In genomic region chr1:45001011-45001481, GRCh38 we compare ENCODE assay signal across 11 cellular contexts. TPM values are rescaled to one million over a fixed set of nuclear protein-coding genes. Genes with fewer than 3 reads are reported as not detected.
DNase-seq lines count a peak whose midpoint lies in the region; ATAC-seq and TF ChIP-seq lines count a peak whose summit lies in the region.
"Had no signal": no experiment of that assay in that cellular context is flagged by ENCODE, and none has a peak within 500 bp of the region (broad histone marks: within the 10 kb centered on the region; RNA-seq: fewer than 3 reads in every experiment).

No MANE protein-coding gene starts in this region.

- H3K4me3 ChIP-seq in left ventricle myocardium inferior (no peak overlapping the region), aorta (ENCODE audit: low read length in 2 of 2) (no peak overlapping the region), WERI-Rb-1 (ENCODE audit: low read depth, low read length) (no peak overlapping the region), uterus (no peak overlapping the region)

- ATAC-seq in Right ventricle myocardium superior (ENCODE audit: poor library complexity) (peak; percentile 42), memory B cell (ENCODE audit: low read depth) (no peak), aorta (ENCODE audit: low FRiP score) (no peak), GM18909 (IDR thresholded peaks at IDR 0.05; ENCODE audit: poor library complexity, unreplicated experiment) (no peak)

- H3K27me3 ChIP-seq in left ventricle myocardium inferior (ENCODE audit: low read depth) (no peaks in the 10 kb centered on the region), aorta (ENCODE audit: control insufficient read depth in 1 of 2, insufficient read depth in 2 of 2, low read length in 1 of 2) (no peaks in the 10 kb centered on the region), WERI-Rb-1 (ENCODE audit: insufficient read depth, low read depth, severe bottlenecking) (no peaks in the 10 kb centered on the region), uterus (no peaks in the 10 kb centered on the region)

- no peak for TF ChIP-seq CTCF in left ventricle myocardium inferior (IDR thresholded peaks at IDR 0.05; ENCODE audit: borderline replicate concordance)
- no peak for TF ChIP-seq CTCF in WERI-Rb-1 (IDR thresholded peaks at IDR 0.05; ENCODE audit: low read depth, low read length)
- TF ChIP-seq CTCF in uterus (IDR thresholded peaks at IDR 0.05) = no peak

- H3K27me3 Mint-ChIP-seq in activated naive CD8-positive, alpha-beta T cell treated with anti-CD3 and anti-CD28 coated beads for 36 hours = no peaks in the 10 kb centered on the region
- no peaks in the 10 kb centered on the region for H3K27me3 Mint-ChIP-seq in memory B cell
- H3K27me3 Mint-ChIP-seq: brain had no signal

- no peak for DNase-seq in Right ventricle myocardium superior
- no peak for DNase-seq in left ventricle myocardium inferior
- DNase-seq in activated naive CD8-positive, alpha-beta T cell treated with anti-CD3 and anti-CD28 coated beads for 36 hours = no peak
- no peak for DNase-seq in memory B cell (ENCODE audit: low spot score in 2 of 2)
- DNase-seq in aorta = peak; percentile 56 to 64
- no peak for DNase-seq in WERI-Rb-1
- DNase-seq in uterus = no peak
- DNase-seq: activated CD4-positive, alpha-beta T cell treated with anti-CD3 and anti-CD28 coated beads for 48 hours; NCI-H187 treated with DMSO at 0.1 percent for 48 hours had no signal

- H3K4me1 ChIP-seq in left ventricle myocardium inferior (peaks cover 5% of the 10 kb centered on the region), aorta (ENCODE audit: control insufficient read depth in 1 of 2, insufficient read depth in 2 of 2, low read length in 2 of 2) (no peaks in the 10 kb centered on the region), uterus (no peaks in the 10 kb centered on the region)

- H3K27ac Mint-ChIP-seq in activated naive CD8-positive, alpha-beta T cell treated with anti-CD3 and anti-CD28 coated beads for 36 hours = peak overlapping the region; percentile 77
- peak overlapping the region; percentile 32 for H3K27ac Mint-ChIP-seq in memory B cell

- H3K36me3 ChIP-seq in left ventricle myocardium inferior (peaks cover 42% of the 10 kb centered on the region), aorta (ENCODE audit: control insufficient read depth in 1 of 2, insufficient read depth in 2 of 2, low read length in 1 of 2) (peaks cover 0 to 13% of the 10 kb centered on the region in 2 donors), WERI-Rb-1 (peaks cover 33% of the 10 kb centered on the region), uterus (no peaks in the 10 kb centered on the region)

- H3K4me3 Mint-ChIP-seq in activated naive CD8-positive, alpha-beta T cell treated with anti-CD3 and anti-CD28 coated beads for 36 hours = no peak overlapping the region
- H3K4me3 Mint-ChIP-seq in memory B cell = no peak overlapping the region
- H3K4me3 Mint-ChIP-seq: brain had no signal

- no peaks in the 10 kb centered on the region for H3K36me3 Mint-ChIP-seq in activated naive CD8-positive, alpha-beta T cell treated with anti-CD3 and anti-CD28 coated beads for 36 hours
- H3K36me3 Mint-ChIP-seq in memory B cell = peaks cover 27% of the 10 kb centered on the region

- H3K27ac ChIP-seq in left ventricle myocardium inferior (replicated peaks) = no peak overlapping the region
- no peak overlapping the region for H3K27ac ChIP-seq in aorta (ENCODE audit: low read depth in 1 of 2, low read length in 2 of 2)
- no peak overlapping the region for H3K27ac ChIP-seq in WERI-Rb-1
- no peak overlapping the region for H3K27ac ChIP-seq in uterus

- no peak for TF ChIP-seq POLR2A in uterus (IDR thresholded peaks at IDR 0.05)

- H3K4me1 Mint-ChIP-seq in activated naive CD8-positive, alpha-beta T cell treated with anti-CD3 and anti-CD28 coated beads for 36 hours = peaks cover 7% of the 10 kb centered on the region
- H3K4me1 Mint-ChIP-seq in memory B cell = peaks cover 10% of the 10 kb centered on the region
- H3K4me1 Mint-ChIP-seq: brain had no signal

- no peaks in the 10 kb centered on the region for H3K9me3 Mint-ChIP-seq in activated naive CD8-positive, alpha-beta T cell treated with anti-CD3 and anti-CD28 coated beads for 36 hours
- no peaks in the 10 kb centered on the region for H3K9me3 Mint-ChIP-seq in memory B cell
- H3K9me3 Mint-ChIP-seq: brain had no signal

- intact Hi-C loops in Right ventricle myocardium superior (cut with DNase I) (no loop called here), left ventricle myocardium inferior (cut with micrococcal nuclease) (no loop called here), aorta (cut with DNase I) (no loop called here), uterus (cut with DNase I; ENCODE audit: low total_unique reads) (no loop called here)

- 62 to 64% methylated on average over 7 of the region's 7 CpGs for WGBS in aorta, 2 donors

- H3K9me3 ChIP-seq in left ventricle myocardium inferior (replicated peaks) (no peaks in the 10 kb centered on the region), aorta (ENCODE audit: control insufficient read depth, low read length) (no peaks in the 10 kb centered on the region), WERI-Rb-1 (ENCODE audit: severe bottlenecking) (no peaks in the 10 kb centered on the region), uterus (no peaks in the 10 kb centered on the region)

RNA-seq across cellular contexts. Expression of gene HECTD3, which starts 10.1 kb away (rescaled TPM):
- total RNA-seq in Right ventricle myocardium superior (22.3 TPM), left ventricle myocardium inferior (19.1 TPM), aorta (10 to 100 TPM; 32.0 to 48.7 TPM), uterus (10 to 100 TPM; 13.8 to 41.3 (median 15.7) TPM)
- 10 to 100 TPM; 23.4 to 23.5 TPM for total RNA-seq in activated naive CD8-positive, alpha-beta T cell treated with anti-CD3 and anti-CD28 coated beads for 36 hours
- polyA plus RNA-seq in aorta = 10 to 100 TPM; 24.2 to 45.2 TPM

RNA-seq across cellular contexts. Expression of gene UROD, which starts 11.0 kb away (rescaled TPM):
- total RNA-seq in Right ventricle myocardium superior (73.4 TPM), left ventricle myocardium inferior (67.5 TPM), aorta (10 to 100 TPM; 54.6 to 76.2 TPM), uterus (100 to 1,000 TPM in 1 of 4 donors, 10 to 100 TPM in 3; 76.4 to 104 (median 88.9) TPM)
- total RNA-seq in activated naive CD8-positive, alpha-beta T cell treated with anti-CD3 and anti-CD28 coated beads for 36 hours = 100 to 1,000 TPM; 158 to 164 TPM
- 100 to 1,000 TPM in 1 of 2 donors, 10 to 100 TPM in 1; 74.4 to 128 TPM for polyA plus RNA-seq in aorta

RNA-seq across cellular contexts. Expression of gene EIF2B3, which starts 14.7 kb away (rescaled TPM):
- 45.0 TPM for total RNA-seq in Right ventricle myocardium superior
- 42.1 TPM for total RNA-seq in left ventricle myocardium inferior
- 10 to 100 TPM; 50.4 to 50.8 TPM for total RNA-seq in activated naive CD8-positive, alpha-beta T cell treated with anti-CD3 and anti-CD28 coated beads for 36 hours
- total RNA-seq in aorta = 10 to 100 TPM; 17.5 to 24.6 TPM
- 10 to 100 TPM; 14.7 to 18.8 TPM for polyA plus RNA-seq in aorta
- 10 to 100 TPM in 3 of 4 donors, 1 to 10 TPM in 1; 3.8 to 73.0 (median 39.4) TPM for total RNA-seq in uterus

Comparison
In these comparisons a context has a peak if more than half of its experiments do, and no peak if none do; other contexts are left out.
1. DNase-seq: peak in aorta (2 of 2); none in Right ventricle myocardium superior (single experiment), left ventricle myocardium inferior (single experiment), activated naive CD8-positive, alpha-beta T cell treated with anti-CD3 and anti-CD28 coated beads for 36 hours (single experiment), memory B cell (0 of 2), WERI-Rb-1 (single experiment) and uterus (0 of 2).